1 cellular context compared by ENCODE assay signal in the genomic region with DNA sequence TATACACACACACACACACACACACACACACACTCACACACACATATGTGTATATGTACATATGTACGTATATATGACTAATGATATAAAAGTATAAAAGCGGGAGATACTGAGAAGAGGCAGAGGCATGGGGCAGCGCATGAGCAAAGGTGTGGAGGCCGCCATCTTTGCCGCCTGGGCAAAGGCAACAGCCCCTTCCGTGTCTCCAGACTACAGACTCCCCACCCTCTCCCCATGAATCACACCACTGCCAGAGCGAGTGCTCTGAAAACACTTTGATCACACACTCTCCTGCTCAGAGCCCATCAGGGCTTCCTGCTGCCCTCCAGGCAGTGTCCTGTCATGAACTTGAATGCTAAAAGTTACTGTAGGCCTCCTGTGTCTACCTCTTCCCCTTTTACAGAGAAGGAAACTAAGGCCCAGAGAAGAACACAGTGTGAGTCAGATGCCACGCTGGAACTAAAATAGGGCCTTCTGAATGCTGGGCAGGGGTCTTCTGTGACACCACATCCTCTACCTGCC.
TF ChIP-seq lines count a peak whose summit lies in the region.

No MANE protein-coding gene starts in this region.

TF ChIP-seq in K562, 482 proteins besides CTCF, POLR2A, EP300 and RAD21:
- TF ChIP-seq BRD9 (IDR thresholded peaks at IDR 0.05; ENCODE audit: low read depth, partially characterized antibody) (no peak), SPI1 (IDR thresholded peaks at IDR 0.05; ENCODE audit: borderline replicate concordance, low read depth, low read length) (0 out of 2 replicates have a peak, but pooled peaks have one; percentile 1)
TF ChIP-seq in K562: peak in this region for 1.
